ENCODE assay signal across 9 cellular contexts in the genomic region with DNA sequence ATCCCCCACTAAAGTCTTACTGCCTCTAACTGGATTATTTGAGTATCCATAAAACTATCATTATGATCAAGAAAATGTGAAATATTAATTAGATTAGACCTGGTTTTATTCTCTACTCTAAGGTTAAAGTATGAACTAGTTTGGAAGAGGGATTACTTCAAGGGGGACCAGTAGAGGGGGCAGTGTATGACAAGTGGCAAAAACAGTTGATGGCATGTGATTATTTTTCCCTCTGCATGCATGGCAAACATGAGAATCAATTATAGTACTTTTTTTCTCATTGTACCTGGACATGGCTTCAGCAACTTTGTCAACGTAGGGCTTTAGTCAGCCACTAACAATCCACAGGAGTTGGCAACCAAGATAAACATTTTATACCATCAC.
DNase-seq lines count a peak whose midpoint lies in the region; ATAC-seq and TF ChIP-seq lines count a peak whose summit lies in the region.
"Had no signal": no experiment of that assay in that cellular context is flagged by ENCODE, and none has a peak within 500 bp of the region (broad histone marks: within the 10 kb centered on the region; RNA-seq: fewer than 3 reads in every experiment).

No MANE protein-coding gene starts in this region.

- H2BK5ac ChIP-seq in mesendoderm (ENCODE audit: low read length) = no peak overlapping the region

- no peak overlapping the region for H3K4me2 ChIP-seq in mesendoderm (ENCODE audit: low read length)

- WGBS in mesendoderm (ENCODE audit: extremely low coverage, insufficient coverage, low lambda C conversion rate) = no CpG with 5 or more reads among the region's 1 CpG
- WGBS in body of pancreas, 2 donors = 91 to 92% methylated on average over 1 of the region's 1 CpG
- WGBS in thyroid gland, 2 donors = 82 to 89% methylated on average over 1 of the region's 1 CpG

- no peak overlapping the region for H3K9ac ChIP-seq in mesendoderm (ENCODE audit: low read length)

- H3K56ac ChIP-seq in mesendoderm (ENCODE audit: low read length) = no peak overlapping the region

- no peak overlapping the region for H2BK120ac ChIP-seq in mesendoderm (ENCODE audit: low read depth, low read length)

- peak; percentile 3 for ATAC-seq in GM18505 (IDR thresholded peaks at IDR 0.05; ENCODE audit: unreplicated experiment)
- peak; percentile 17 for ATAC-seq in GM21576 (IDR thresholded peaks at IDR 0.05; ENCODE audit: unreplicated experiment)
- ATAC-seq in HG03558 (IDR thresholded peaks at IDR 0.05; ENCODE audit: extremely low read depth, unreplicated experiment) = peak; percentile 4
- ATAC-seq in body of pancreas = no peak

- H3K9me3 ChIP-seq in body of pancreas = no peaks in the 10 kb centered on the region
- no peaks in the 10 kb centered on the region for H3K9me3 ChIP-seq in thyroid gland

- no peak overlapping the region for H3K18ac ChIP-seq in mesendoderm (ENCODE audit: low read length)

- no peak overlapping the region for H2AK5ac ChIP-seq in mesendoderm (ENCODE audit: low read length)

- H3K79me1 ChIP-seq in mesendoderm (ENCODE audit: low read length) = no peaks in the 10 kb centered on the region

- H3K27ac ChIP-seq in mesendoderm (ENCODE audit: low read depth, low read length) = no peak overlapping the region
- H3K27ac ChIP-seq in body of pancreas = no peak overlapping the region
- H3K27ac ChIP-seq in thyroid gland = no peak overlapping the region

- H3K36me3 ChIP-seq in mesendoderm (ENCODE audit: control insufficient read depth, insufficient read depth, low read length) (no peaks in the 10 kb centered on the region), body of pancreas (replicated peaks in 1 of 2; ENCODE audit: insufficient read depth in 1 of 2, low read depth in 2 of 2) (no peaks in the 10 kb centered on the region), thyroid gland (no peaks in the 10 kb centered on the region)

- DNase-seq in mesendoderm = peak; percentile 11
- DNase-seq in midbrain (lab: John Stamatoyannopoulos, UW) = no peak
- no peak for DNase-seq in body of pancreas
- DNase-seq in thyroid gland = no peak
- DNase-seq in NCI-H2029 (lab: John Stamatoyannopoulos, UW) = no peak
- DNase-seq: activated gamma-delta T cell treated with Interleukin-2 at 50 U/mL for 16 hours had no signal

- H3K4me3 ChIP-seq in mesendoderm (ENCODE audit: low read length) (no peak overlapping the region), body of pancreas (no peak overlapping the region), thyroid gland (replicated peaks in 1 of 3) (no peak overlapping the region)

- no peak overlapping the region for H4K5ac ChIP-seq in mesendoderm (ENCODE audit: low read length)

- intact Hi-C loops in body of pancreas (cut with DNase I) (no loop called here), thyroid gland (cut with DNase I) (no loop called here)

- H3K79me2 ChIP-seq in mesendoderm (ENCODE audit: control insufficient read depth, insufficient read depth, low read length) = no peaks in the 10 kb centered on the region

- TF ChIP-seq CTCF in body of pancreas (IDR thresholded peaks at IDR 0.05) (no peak), thyroid gland (IDR thresholded peaks at IDR 0.05) (no peak)

- H3K23ac ChIP-seq in mesendoderm (ENCODE audit: low read length) = no peak overlapping the region

- no peaks in the 10 kb centered on the region for H3K27me3 ChIP-seq in mesendoderm (ENCODE audit: insufficient read depth, low read length, poor library complexity)
- H3K27me3 ChIP-seq in body of pancreas = no peaks in the 10 kb centered on the region
- no peaks in the 10 kb centered on the region for H3K27me3 ChIP-seq in thyroid gland

- H4K8ac ChIP-seq in mesendoderm (ENCODE audit: low read depth, low read length) = no peak overlapping the region

- no peaks in the 10 kb centered on the region for H3K4me1 ChIP-seq in mesendoderm (ENCODE audit: control insufficient read depth, low read depth, low read length)
- no peaks in the 10 kb centered on the region for H3K4me1 ChIP-seq in body of pancreas
- H3K4me1 ChIP-seq in thyroid gland = peaks cover 0 to 15% of the 10 kb centered on the region in 2 donors

- no peak overlapping the region for H3K4ac ChIP-seq in mesendoderm (ENCODE audit: low read depth, low read length)

- H2BK15ac ChIP-seq in mesendoderm (replicated peaks; ENCODE audit: low read depth) = no peak overlapping the region

- TF ChIP-seq POLR2A in GM18505 (IDR thresholded peaks at IDR 0.05; ENCODE audit: borderline replicate concordance, extremely low read depth, insufficient read depth, insufficient read length) (no peak), body of pancreas (IDR thresholded peaks at IDR 0.05) (no peak), thyroid gland (IDR thresholded peaks at IDR 0.05) (no peak)
